Comparison of ENCODE assay signal across 1 cellular context in the genomic region with DNA sequence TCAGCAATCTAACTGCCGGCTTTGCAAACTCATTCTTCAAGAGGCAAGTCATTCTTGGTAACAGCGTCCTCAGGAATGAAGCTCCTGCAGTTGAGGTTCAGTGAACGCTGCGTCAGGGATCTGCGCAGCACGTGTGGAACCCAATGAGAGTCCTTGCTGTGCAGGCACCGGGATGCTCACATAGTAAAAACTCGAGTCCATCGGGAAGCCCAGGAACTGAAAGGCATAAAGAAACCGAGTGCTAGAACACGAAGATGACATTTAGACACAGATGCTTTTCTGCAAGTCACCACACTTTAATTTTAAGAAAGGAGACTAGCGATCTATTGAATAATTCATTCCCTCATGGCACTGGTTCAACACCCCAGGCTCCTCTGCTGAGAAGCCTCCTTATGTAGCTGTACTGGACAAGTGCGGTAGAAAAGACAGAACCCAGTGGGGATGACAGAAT.
TF ChIP-seq lines count a peak whose summit lies in the region.

No MANE protein-coding gene starts in this region.

TF ChIP-seq in GM23338, 12 proteins besides CTCF, POLR2A, EP300 and RAD21 (continued from another document):
- TF ChIP-seq, protein P1, sequence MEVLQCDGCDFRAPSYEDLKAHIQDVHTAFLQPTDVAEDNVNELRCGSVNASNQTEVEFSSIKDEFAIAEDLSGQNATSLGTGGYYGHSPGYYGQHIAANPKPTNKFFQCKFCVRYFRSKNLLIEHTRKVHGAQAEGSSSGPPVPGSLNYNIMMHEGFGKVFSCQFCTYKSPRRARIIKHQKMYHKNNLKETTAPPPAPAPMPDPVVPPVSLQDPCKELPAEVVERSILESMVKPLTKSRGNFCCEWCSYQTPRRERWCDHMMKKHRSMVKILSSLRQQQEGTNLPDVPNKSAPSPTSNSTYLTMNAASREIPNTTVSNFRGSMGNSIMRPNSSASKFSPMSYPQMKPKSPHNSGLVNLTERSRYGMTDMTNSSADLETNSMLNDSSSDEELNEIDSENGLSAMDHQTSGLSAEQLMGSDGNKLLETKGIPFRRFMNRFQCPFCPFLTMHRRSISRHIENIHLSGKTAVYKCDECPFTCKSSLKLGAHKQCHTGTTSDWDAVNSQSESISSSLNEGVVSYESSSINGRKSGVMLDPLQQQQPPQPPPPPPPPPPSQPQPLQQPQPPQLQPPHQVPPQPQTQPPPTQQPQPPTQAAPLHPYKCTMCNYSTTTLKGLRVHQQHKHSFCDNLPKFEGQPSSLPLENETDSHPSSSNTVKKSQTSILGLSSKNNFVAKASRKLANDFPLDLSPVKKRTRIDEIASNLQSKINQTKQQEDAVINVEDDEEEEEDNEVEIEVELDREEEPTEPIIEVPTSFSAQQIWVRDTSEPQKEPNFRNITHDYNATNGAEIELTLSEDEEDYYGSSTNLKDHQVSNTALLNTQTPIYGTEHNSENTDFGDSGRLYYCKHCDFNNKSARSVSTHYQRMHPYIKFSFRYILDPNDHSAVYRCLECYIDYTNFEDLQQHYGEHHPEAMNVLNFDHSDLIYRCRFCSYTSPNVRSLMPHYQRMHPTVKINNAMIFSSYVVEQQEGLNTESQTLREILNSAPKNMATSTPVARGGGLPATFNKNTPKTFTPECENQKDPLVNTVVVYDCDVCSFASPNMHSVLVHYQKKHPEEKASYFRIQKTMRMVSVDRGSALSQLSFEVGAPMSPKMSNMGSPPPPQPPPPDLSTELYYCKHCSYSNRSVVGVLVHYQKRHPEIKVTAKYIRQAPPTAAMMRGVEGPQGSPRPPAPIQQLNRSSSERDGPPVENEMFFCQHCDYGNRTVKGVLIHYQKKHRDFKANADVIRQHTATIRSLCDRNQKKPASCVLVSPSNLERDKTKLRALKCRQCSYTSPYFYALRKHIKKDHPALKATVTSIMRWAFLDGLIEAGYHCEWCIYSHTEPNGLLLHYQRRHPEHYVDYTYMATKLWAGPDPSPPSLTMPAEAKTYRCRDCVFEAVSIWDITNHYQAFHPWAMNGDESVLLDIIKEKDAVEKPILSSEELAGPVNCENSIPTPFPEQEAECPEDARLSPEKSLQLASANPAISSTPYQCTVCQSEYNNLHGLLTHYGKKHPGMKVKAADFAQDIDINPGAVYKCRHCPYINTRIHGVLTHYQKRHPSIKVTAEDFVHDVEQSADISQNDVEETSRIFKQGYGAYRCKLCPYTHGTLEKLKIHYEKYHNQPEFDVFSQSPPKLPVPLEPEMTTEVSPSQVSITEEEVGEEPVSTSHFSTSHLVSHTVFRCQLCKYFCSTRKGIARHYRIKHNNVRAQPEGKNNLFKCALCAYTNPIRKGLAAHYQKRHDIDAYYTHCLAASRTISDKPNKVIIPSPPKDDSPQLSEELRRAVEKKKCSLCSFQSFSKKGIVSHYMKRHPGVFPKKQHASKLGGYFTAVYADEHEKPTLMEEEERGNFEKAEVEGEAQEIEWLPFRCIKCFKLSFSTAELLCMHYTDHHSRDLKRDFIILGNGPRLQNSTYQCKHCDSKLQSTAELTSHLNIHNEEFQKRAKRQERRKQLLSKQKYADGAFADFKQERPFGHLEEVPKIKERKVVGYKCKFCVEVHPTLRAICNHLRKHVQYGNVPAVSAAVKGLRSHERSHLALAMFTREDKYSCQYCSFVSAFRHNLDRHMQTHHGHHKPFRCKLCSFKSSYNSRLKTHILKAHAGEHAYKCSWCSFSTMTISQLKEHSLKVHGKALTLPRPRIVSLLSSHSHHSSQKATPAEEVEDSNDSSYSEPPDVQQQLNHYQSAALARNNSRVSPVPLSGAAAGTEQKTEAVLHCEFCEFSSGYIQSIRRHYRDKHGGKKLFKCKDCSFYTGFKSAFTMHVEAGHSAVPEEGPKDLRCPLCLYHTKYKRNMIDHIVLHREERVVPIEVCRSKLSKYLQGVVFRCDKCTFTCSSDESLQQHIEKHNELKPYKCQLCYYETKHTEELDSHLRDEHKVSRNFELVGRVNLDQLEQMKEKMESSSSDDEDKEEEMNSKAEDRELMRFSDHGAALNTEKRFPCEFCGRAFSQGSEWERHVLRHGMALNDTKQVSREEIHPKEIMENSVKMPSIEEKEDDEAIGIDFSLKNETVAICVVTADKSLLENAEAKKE (CRISPR knock-in tag; IDR thresholded peaks at IDR 0.05), result no peak
- no peak for TF ChIP-seq ZNF114 (CRISPR knock-in tag; IDR thresholded peaks at IDR 0.05)
- no peak for TF ChIP-seq POLR2AphosphoS5 (IDR thresholded peaks at IDR 0.05; ENCODE audit: low read depth)
- TF ChIP-seq JUNB (IDR thresholded peaks at IDR 0.05; ENCODE audit: unreplicated experiment), result no peak
- no peak for TF ChIP-seq STAT1 (IDR thresholded peaks at IDR 0.05; ENCODE audit: unreplicated experiment)
